In the genomic region with DNA sequence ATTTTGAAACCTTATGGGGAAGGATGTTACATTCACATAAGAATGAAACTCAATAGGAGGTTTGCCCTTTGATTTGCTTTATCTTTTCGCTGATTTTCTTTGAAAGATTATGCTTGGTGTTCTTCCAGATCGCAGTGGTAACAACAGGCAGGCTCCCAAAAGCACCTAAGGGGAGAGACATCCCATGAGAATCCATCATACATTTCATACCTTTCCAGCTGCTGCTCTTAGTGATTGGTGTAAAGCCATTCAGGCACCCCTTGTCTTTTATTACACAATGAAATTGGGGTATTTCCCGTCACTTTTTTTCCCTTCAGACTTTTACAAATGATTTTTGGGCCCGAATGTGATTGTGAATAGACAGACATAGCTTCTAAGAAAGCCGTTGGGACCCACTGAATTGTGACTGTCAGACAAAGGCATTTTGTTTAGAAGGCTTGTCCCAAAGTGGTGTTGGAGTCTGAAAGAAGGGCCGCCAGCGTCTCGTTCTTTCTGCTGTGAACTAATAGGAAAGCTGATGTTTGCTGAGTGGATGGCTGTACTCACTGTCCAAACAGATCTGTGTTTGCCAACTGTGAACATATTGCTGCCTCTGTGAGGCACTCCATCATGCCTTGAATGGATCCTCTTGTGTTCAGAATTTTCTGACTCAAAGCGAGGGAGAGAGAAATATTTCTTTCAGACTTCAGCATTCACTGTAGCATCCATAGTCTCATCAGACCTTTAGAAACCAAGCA, we compare ENCODE assay signal across 8 cellular contexts.
A peak's percentile ranks its signal among the peaks of the same experiment; 100 is the strongest.
DNase-seq lines count a peak whose midpoint lies in the region; ATAC-seq and TF ChIP-seq lines count a peak whose summit lies in the region.

No MANE protein-coding gene starts in this region.

- H3K4me1 ChIP-seq in neural progenitor cell, result peaks cover 19% of the 10 kb centered on the region

- no peaks in the 10 kb centered on the region for H3K27me3 ChIP-seq in neural progenitor cell
- H3K27me3 ChIP-seq in MG63, result no peaks in the 10 kb centered on the region

- peak overlapping the region; percentile 55 for H3K27ac ChIP-seq in neural progenitor cell

- peaks cover 25% of the 10 kb centered on the region for H3K36me3 Mint-ChIP-seq in neural progenitor cell

- H3K4me3 ChIP-seq in fibroblast of mammary gland (ENCODE audit: control insufficient read depth, low read depth, low read length) (no peak overlapping the region), neural progenitor cell (no peak overlapping the region), MG63 (no peak overlapping the region)

- peak; percentile 47 for DNase-seq in COLO668 (lab: John Stamatoyannopoulos, UW; ENCODE audit: unreplicated experiment)
- DNase-seq in NCI-H748 treated with DMSO at 0.1 percent for 48 hours (lab: John Stamatoyannopoulos, UW), result peak; percentile 57
- DNase-seq in fibroblast of mammary gland (ENCODE audit: low read depth), result peak; percentile 42
- DNase-seq in neural progenitor cell (ENCODE audit: low spot score), result peak; percentile 42
- no peak for DNase-seq in NCI-H2227 treated with DMSO at 0.1 percent for 48 hours (lab: John Stamatoyannopoulos, UW)
- no peak for DNase-seq in NK-92 (lab: John Stamatoyannopoulos, UW; ENCODE audit: unreplicated experiment)
- no peak for DNase-seq in MG63

- H3K79me2 ChIP-seq in neural progenitor cell (ENCODE audit: low read depth), result peaks cover 56% of the 10 kb centered on the region

- no peak for ATAC-seq in HG02763 (IDR thresholded peaks at IDR 0.05; ENCODE audit: unreplicated experiment)

- no peak overlapping the region for H3K9ac ChIP-seq in neural progenitor cell

- H3K27me3 Mint-ChIP-seq in neural progenitor cell (ENCODE audit: insufficient read depth, low read depth), result peaks cover 2% of the 10 kb centered on the region

- peak overlapping the region; percentile 63 for H3K4me2 ChIP-seq in neural progenitor cell

- H3K27ac Mint-ChIP-seq in neural progenitor cell, result peak overlapping the region; percentile 92

- H3K4me3 Mint-ChIP-seq in neural progenitor cell, result peak overlapping the region; percentile 19

- H3K9me3 ChIP-seq in neural progenitor cell (ENCODE audit: low read depth), result no peaks in the 10 kb centered on the region
- H3K9me3 ChIP-seq in MG63, result no peaks in the 10 kb centered on the region

- no peak for TF ChIP-seq CTCF in fibroblast of mammary gland (conservative IDR thresholded peaks at IDR 0.05; ENCODE audit: control insufficient read depth, insufficient read depth, low read depth, low read length)
- TF ChIP-seq CTCF in neural progenitor cell (IDR thresholded peaks at IDR 0.05), result no peak

- H3K4me1 Mint-ChIP-seq in neural progenitor cell, result peaks cover 42% of the 10 kb centered on the region

- no peaks in the 10 kb centered on the region for H3K36me3 ChIP-seq in neural progenitor cell
- peaks cover 15% of the 10 kb centered on the region for H3K36me3 ChIP-seq in MG63

- no peak overlapping the region for H2AFZ ChIP-seq in neural progenitor cell (replicated peaks)

- H4K20me1 ChIP-seq in neural progenitor cell (ENCODE audit: low read depth), result peaks cover 5% of the 10 kb centered on the region

- H3K9me3 Mint-ChIP-seq in neural progenitor cell, result peaks cover 6% of the 10 kb centered on the region

- H3F3A ChIP-seq in neural progenitor cell (ENCODE audit: low read depth), result peaks cover 11% of the 10 kb centered on the region

Comparison
In these comparisons a context has a peak if more than half of its experiments do, and no peak if none do; other contexts are left out.
1. DNase-seq: peak in COLO668 (single experiment), NCI-H748 treated with DMSO at 0.1 percent for 48 hours (single experiment), fibroblast of mammary gland (single experiment) and neural progenitor cell (single experiment); none in NCI-H2227 treated with DMSO at 0.1 percent for 48 hours (single experiment), NK-92 (single experiment) and MG63 (single experiment).